1 cellular context compared by ENCODE assay signal in genomic region chr2:110211938-110212858, GRCh38.
TF ChIP-seq lines count a peak whose summit lies in the region.

TSS of gene MTLN (minus strand) at chr2:110212547. CDS start at chr2:110212525, 22 bp downstream.

TF ChIP-seq in K562, 482 proteins besides CTCF, POLR2A, EP300 and RAD21 (continued from another document and continues in another):
- TF ChIP-seq MCM3 (IDR thresholded peaks at IDR 0.05) (no peak), KDM1A (IDR thresholded peaks at IDR 0.05) (no peak), NFE2 (IDR thresholded peaks at IDR 0.05; ENCODE audit: low read depth) (no peak), BRF1 (IDR thresholded peaks at IDR 0.05; ENCODE audit: borderline replicate concordance, extremely low read depth, insufficient read length) (no peak), POLR2B (IDR thresholded peaks at IDR 0.05; ENCODE audit: low read depth, partially characterized antibody) (peak; percentile 88), USF2 (CRISPR knock-in tag; IDR thresholded peaks at IDR 0.05) (no peak), SAFB (IDR thresholded peaks at IDR 0.05; ENCODE audit: borderline replicate concordance, low read depth, low read length) (no peak), NCOA1 (IDR thresholded peaks at IDR 0.05; ENCODE audit: low read depth) (no peak), HCFC1 (IDR thresholded peaks at IDR 0.05; ENCODE audit: low read depth, low read length) (peak; percentile 72), EWSR1 (IDR thresholded peaks at IDR 0.05; ENCODE audit: borderline replicate concordance, low read depth, partially characterized antibody) (no peak), NONO (IDR thresholded peaks at IDR 0.05; ENCODE audit: low read depth in 2 of 2, low read length in 1 of 2) (no peak), ILF3 (IDR thresholded peaks at IDR 0.05; ENCODE audit: borderline replicate concordance) (no peak), CREB3 (tag; conservative IDR thresholded peaks at IDR 0.05; ENCODE audit: low read depth) (peak; percentile 37; the same call in 1 of the 2 replicates), ZHX1 (conservative IDR thresholded peaks at IDR 0.05; ENCODE audit: low read length) (no peak), ZBTB17 (CRISPR knock-in tag; IDR thresholded peaks at IDR 0.05) (peak; percentile 68), ZNF766 (CRISPR knock-in tag; conservative IDR thresholded peaks at IDR 0.05) (0 out of 2 replicates have a peak, but pooled peaks have one; percentile 44), ZC3H8 (IDR thresholded peaks at IDR 0.05) (no peak), NFATC3 (IDR thresholded peaks at IDR 0.05) (no peak), TFAM (CRISPR knock-in tag; conservative IDR thresholded peaks at IDR 0.05) (no peak), DLX4 (CRISPR knock-in tag; IDR thresholded peaks at IDR 0.05) (no peak), ATF1 (CRISPR knock-in tag; IDR thresholded peaks at IDR 0.05) (no peak), ATF1 (tag; IDR thresholded peaks at IDR 0.05) (peak; percentile 82), MEF2A (IDR thresholded peaks at IDR 0.05; ENCODE audit: control insufficient read depth, low read depth, low read length) (no peak), ZNF512 (tag; IDR thresholded peaks at IDR 0.05) (no peak), ID3 (CRISPR knock-in tag; IDR thresholded peaks at IDR 0.05) (no peak), ID3 (tag; IDR thresholded peaks at IDR 0.05) (no peak), NFRKB (IDR thresholded peaks at IDR 0.05; ENCODE audit: low read depth) (no peak; the same call in none of the 2 replicates), ZNF79 (CRISPR knock-in tag; IDR thresholded peaks at IDR 0.05; ENCODE audit: low read depth) (no peak), ZNF76 (CRISPR knock-in tag; IDR thresholded peaks at IDR 0.05; ENCODE audit: borderline replicate concordance) (no peak), CLOCK (CRISPR knock-in tag; IDR thresholded peaks at IDR 0.05; ENCODE audit: borderline replicate concordance) (no peak), HDAC1 (IDR thresholded peaks at IDR 0.05) (peak in 1 of 2 experiments; percentile 91; a peak in 2 of 4 replicates), IRF9 (tag; IDR thresholded peaks at IDR 0.05) (no peak), TAF1 (IDR thresholded peaks at IDR 0.05; ENCODE audit: control insufficient read depth, extremely low read depth, insufficient read depth, low read length, severe bottlenecking) (peak; percentile 85), RNF219 (CRISPR knock-in tag; IDR thresholded peaks at IDR 0.05) (no peak), ATF3 (IDR thresholded peaks at IDR 0.05) (no peak), ATF3 (CRISPR knock-in tag; conservative IDR thresholded peaks at IDR 0.05) (no peak), RHOXF2B (CRISPR knock-in tag; conservative IDR thresholded peaks at IDR 0.05) (no peak), POLR2G (IDR thresholded peaks at IDR 0.05; ENCODE audit: low read depth, low read length) (peak; percentile 96), MIER1 (IDR thresholded peaks at IDR 0.05; ENCODE audit: low read depth) (no peak), HMGN3 (IDR thresholded peaks at IDR 0.05; ENCODE audit: borderline replicate concordance, extremely low read depth, insufficient read length, low read depth, low read length) (no peak), ESRRB (CRISPR knock-in tag; IDR thresholded peaks at IDR 0.05; ENCODE audit: borderline replicate concordance) (no peak), ZNF668 (CRISPR knock-in tag; IDR thresholded peaks at IDR 0.05) (no peak), ZBTB26 (CRISPR knock-in tag; IDR thresholded peaks at IDR 0.05) (no peak), ELF4 (CRISPR knock-in tag; IDR thresholded peaks at IDR 0.05) (no peak), SUPT5H (IDR thresholded peaks at IDR 0.05) (peak; percentile 92), ZFP30 (CRISPR knock-in tag; IDR thresholded peaks at IDR 0.05; ENCODE audit: borderline replicate concordance) (no peak), FOXK1 (CRISPR knock-in tag; IDR thresholded peaks at IDR 0.05; ENCODE audit: borderline replicate concordance) (no peak), MBD1 (CRISPR knock-in tag; IDR thresholded peaks at IDR 0.05) (no peak)
